10 cellular contexts compared by ENCODE assay signal in the genomic region with DNA sequence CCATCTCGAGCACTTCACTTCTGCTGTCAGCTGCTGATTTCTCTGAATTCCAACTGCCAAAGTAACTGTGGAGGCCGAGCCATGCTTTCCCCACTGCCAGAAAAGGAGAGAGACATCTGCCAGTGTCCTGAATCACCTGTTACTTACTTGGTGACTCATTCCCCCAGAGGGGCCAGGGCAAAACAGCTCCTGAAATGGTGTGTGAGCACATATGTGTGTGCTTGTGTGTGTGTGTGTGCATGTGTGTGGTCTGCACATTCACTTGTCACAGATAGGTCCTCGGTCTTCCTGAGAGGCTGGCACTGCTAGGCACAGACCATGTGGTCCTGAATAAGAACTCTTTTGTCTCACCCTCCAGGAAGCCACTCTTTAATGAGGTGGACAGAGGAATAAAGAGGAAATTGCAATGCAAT.
DNase-seq lines count a peak whose midpoint lies in the region; ATAC-seq, FAIRE-seq and TF ChIP-seq lines count a peak whose summit lies in the region.
"Had no signal": no experiment of that assay in that cellular context is flagged by ENCODE, and none has a peak within 500 bp of the region (broad histone marks: within the 10 kb centered on the region; RNA-seq: fewer than 3 reads in every experiment).

No MANE protein-coding gene starts in this region.

- H3K36me3 ChIP-seq in heart right ventricle (no peaks in the 10 kb centered on the region), small intestine (ENCODE audit: control insufficient read depth in 2 of 2, insufficient read depth in 2 of 2, low read length in 2 of 2) (no peaks in the 10 kb centered on the region)

- H3K4me1 ChIP-seq in heart right ventricle: peaks cover 0 to 10% (median 0%) of the 10 kb centered on the region in 9 donors
- H3K4me1 ChIP-seq in small intestine (ENCODE audit: control insufficient read depth in 2 of 2, insufficient read depth in 1 of 2, low read depth in 1 of 2, low read length in 1 of 2): no peaks in the 10 kb centered on the region

- H3K4me3 ChIP-seq in heart right ventricle: no peak overlapping the region
- H3K4me3 ChIP-seq in small intestine (ENCODE audit: low read depth in 1 of 2, low read length in 2 of 2): no peak overlapping the region
- H3K4me3 ChIP-seq: GM12878 had no signal

- 22 to 34% methylated on average over 3 of the region's 3 CpGs for WGBS in heart right ventricle, 2 donors
- WGBS in small intestine, 3 donors: 23 to 61% (median 51%) methylated on average over 3 of the region's 3 CpGs

- H3K27me3 ChIP-seq in heart right ventricle (no peaks in the 10 kb centered on the region), small intestine (ENCODE audit: control insufficient read depth in 2 of 2, insufficient read depth in 2 of 2, low read length in 2 of 2) (no peaks in the 10 kb centered on the region)

- peak; percentile 66 for DNase-seq in HK-2 (ENCODE audit: unreplicated experiment)
- peak; percentile 40 to 45 for DNase-seq in SW 1271 (lab: John Stamatoyannopoulos, UW)
- peak in 1 of 2 donors; percentile 40 for DNase-seq in heart right ventricle
- peak; percentile 1 for DNase-seq in small intestine
- DNase-seq in activated CD4-positive, alpha-beta T cell treated with anti-CD3 and anti-CD28 coated beads, Interleukin-2, amount 50 U/mL, for 1 hour: no peak
- no peak for DNase-seq in ecto neural progenitor cell (ENCODE audit: low spot score)
- DNase-seq: activated CD4-positive, alpha-beta T cell treated with anti-CD3 and anti-CD28 coated beads, Interleukin-2, amount 50 U/mL, for 4 hours; H7 had no signal

- no peak for FAIRE-seq in small intestine (lab: Jason Lieb, UNC)
- FAIRE-seq: GM12878 had no signal

- H3K27ac ChIP-seq in heart right ventricle (peak overlapping the region; percentile 38 to 76 (median 62)), small intestine (ENCODE audit: low read depth in 1 of 2, low read length in 1 of 2) (no peak overlapping the region)

- no peak for TF ChIP-seq CTCF in heart right ventricle (IDR thresholded peaks at IDR 0.05)

- no peaks in the 10 kb centered on the region for H3K9me3 ChIP-seq in heart right ventricle
- no peaks in the 10 kb centered on the region for H3K9me3 ChIP-seq in small intestine (ENCODE audit: control insufficient read depth, low read depth)

- ATAC-seq in heart right ventricle: peak in 7 of 8 donors; percentile 85 to 94 (median 92)
- ATAC-seq in GM21381 (IDR thresholded peaks at IDR 0.05; ENCODE audit: unreplicated experiment): no peak
- ATAC-seq: GM12878 had no signal

- intact Hi-C loops in heart right ventricle (cut with DNase I): no loop called here

Comparison
In these comparisons a context has a peak if more than half of its experiments do, and no peak if none do; other contexts are left out.
1. DNase-seq: peak in HK-2 (single experiment), SW 1271 (2 of 2) and small intestine (single experiment); none in activated CD4-positive, alpha-beta T cell treated with anti-CD3 and anti-CD28 coated beads, Interleukin-2, amount 50 U/mL, for 1 hour (single experiment) and ecto neural progenitor cell (single experiment).
2. H3K27ac ChIP-seq: peak in heart right ventricle (10 of 10); none in small intestine (0 of 2).